14 cellular contexts compared by ENCODE assay signal in the genomic region with DNA sequence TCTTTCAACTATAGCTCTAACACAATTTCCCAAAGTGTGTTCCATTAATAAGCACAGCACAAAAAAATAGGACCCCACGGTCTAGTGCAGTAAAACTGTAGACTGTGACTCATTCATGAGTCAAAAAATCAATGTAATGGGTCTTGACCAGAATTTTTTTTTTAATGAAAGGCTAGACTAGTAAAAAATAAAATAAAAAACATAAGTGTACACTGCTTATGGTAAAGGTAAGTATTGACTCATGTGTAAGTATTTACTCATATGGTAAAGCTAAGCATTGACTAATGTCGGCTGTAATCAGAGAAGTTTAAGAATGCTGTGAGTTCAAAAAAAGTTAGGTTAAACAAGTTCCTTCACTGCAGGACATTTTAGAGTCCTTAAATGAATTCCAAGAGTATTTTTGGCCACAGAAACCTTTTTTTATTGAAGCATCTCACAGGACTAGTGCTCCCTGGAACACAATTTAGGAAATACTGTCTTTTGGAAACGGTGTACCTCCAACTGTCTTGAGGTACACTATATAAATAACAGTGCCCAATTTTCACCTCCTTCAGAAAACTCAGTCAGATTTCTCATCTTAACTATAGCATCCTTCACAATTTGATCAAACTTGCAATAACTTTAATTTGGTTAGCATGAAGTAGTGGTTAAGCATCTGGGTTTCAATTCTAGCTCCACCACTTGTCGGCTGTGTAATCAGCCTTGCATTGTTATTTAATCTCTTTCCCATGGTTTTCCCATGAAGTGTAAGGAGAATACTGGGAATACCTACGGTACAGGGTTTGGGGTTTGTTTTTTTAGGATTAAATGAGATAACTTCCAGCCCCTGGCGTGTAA. TPM values are rescaled to one million over a fixed set of nuclear protein-coding genes. Genes with fewer than 3 reads are reported as not detected.
DNase-seq lines count a peak whose midpoint lies in the region; ATAC-seq, FAIRE-seq and TF ChIP-seq lines count a peak whose summit lies in the region.
"Had no signal": no experiment of that assay in that cellular context is flagged by ENCODE, and none has a peak within 500 bp of the region (broad histone marks: within the 10 kb centered on the region; RNA-seq: fewer than 3 reads in every experiment).

No MANE protein-coding gene starts in this region.

- H3K79me2 ChIP-seq in astrocyte (ENCODE audit: insufficient read depth, low read length), result no peaks in the 10 kb centered on the region

- peak; percentile 13 for ATAC-seq in GM18858 (IDR thresholded peaks at IDR 0.05; ENCODE audit: unreplicated experiment)
- ATAC-seq in HG02938 (IDR thresholded peaks at IDR 0.05; ENCODE audit: unreplicated experiment), result peak; percentile 12
- no peak for ATAC-seq in naive thymus-derived CD4-positive, alpha-beta T cell
- ATAC-seq in HG03108 (IDR thresholded peaks at IDR 0.05; ENCODE audit: unreplicated experiment), result no peak

- no peak for DNase-seq in astrocyte (ENCODE audit: low read depth)
- DNase-seq in naive thymus-derived CD4-positive, alpha-beta T cell, result peak in 1 of 9 donors; percentile 2
- DNase-seq in effector memory CD4-positive, alpha-beta T cell, result no peak
- no peak for DNase-seq in BE2C
- no peak for DNase-seq in MCF 10A (ENCODE audit: unreplicated experiment)
- DNase-seq: GF-D8, spleen had no signal

- POLR2A ChIA-PET in naive thymus-derived CD4-positive, alpha-beta T cell (lab: Charles Lee), result interaction anchor here (0.6 kb wide), 1 partner anchor 11 kb away, joined by 3 read pairs; no protein-coding TSS in a partner anchor
- POLR2A ChIA-PET in MCF 10A (lab: Yijun Ruan, JAX), result interaction anchor here (0.6 to 1.3 kb wide), 4 partner anchors 43 to 206 kb away, joined by 3 to 6 read pairs (median 3); partner anchors contain the start of gene QSER1

- no peaks in the 10 kb centered on the region for H3K4me1 Mint-ChIP-seq in astrocyte (ENCODE audit: low read depth, unreplicated experiment)
- peaks cover 0 to 8% (median 5%) of the 10 kb centered on the region in 7 donors for H3K4me1 Mint-ChIP-seq in naive thymus-derived CD4-positive, alpha-beta T cell
- H3K4me1 Mint-ChIP-seq in MCF 10A (ENCODE audit: insufficient read depth, unreplicated experiment), result peaks cover 5% of the 10 kb centered on the region

- intact Hi-C loops in naive thymus-derived CD4-positive, alpha-beta T cell (cut with micrococcal nuclease), result loop anchor here (2.0 to 10.0 kb wide), 2 partner anchors 208 to 418 kb away; partner anchors contain the start of gene EIF3M (in 1 of the 2)
- intact Hi-C loops in MCF 10A (cut with micrococcal nuclease), result loop anchor here (5.0 kb wide), 2 partner anchors 40 to 210 kb away; partner anchors contain the start of gene EIF3M

- H3K4me1 ChIP-seq in astrocyte (ENCODE audit: insufficient read depth, low read length), result no peaks in the 10 kb centered on the region
- no peaks in the 10 kb centered on the region for H3K4me1 ChIP-seq in naive thymus-derived CD4-positive, alpha-beta T cell (ENCODE audit: control insufficient read depth in 2 of 2, insufficient read depth in 2 of 2, low read length in 2 of 2)
- H3K4me1 ChIP-seq in effector memory CD4-positive, alpha-beta T cell (ENCODE audit: control insufficient read depth, insufficient read depth, low read length, poor library complexity, severe bottlenecking), result no peaks in the 10 kb centered on the region
- no peaks in the 10 kb centered on the region for H3K4me1 ChIP-seq in BE2C

- no peak overlapping the region for H3K9ac ChIP-seq in astrocyte (ENCODE audit: low read length)

- BruUV-seq in MCF 10A (replicated peaks; lab: Mats Ljungman, UMichigan), result no TSS peak

- H3K27ac Mint-ChIP-seq in astrocyte (ENCODE audit: unreplicated experiment) (no peak overlapping the region), MCF 10A (ENCODE audit: low read depth, unreplicated experiment) (no peak overlapping the region)
- no peak overlapping the region for H3K27ac Mint-ChIP-seq in naive thymus-derived CD4-positive, alpha-beta T cell
- H3K27ac Mint-ChIP-seq: activated CD4-positive, alpha-beta memory T cell treated with anti-CD3 and anti-CD28 coated beads, Interleukin-2, amount 10 ng/mL, durations not matched to agents 7 days and 5 days had no signal

- H3K36me3 Mint-ChIP-seq in astrocyte (ENCODE audit: low read depth, unreplicated experiment), result no peaks in the 10 kb centered on the region
- no peaks in the 10 kb centered on the region for H3K36me3 Mint-ChIP-seq in naive thymus-derived CD4-positive, alpha-beta T cell
- H3K36me3 Mint-ChIP-seq in MCF 10A (ENCODE audit: insufficient read depth, unreplicated experiment), result no peaks in the 10 kb centered on the region

- no peak overlapping the region for H3K27ac ChIP-seq in astrocyte (ENCODE audit: low read depth, low read length)
- no peak overlapping the region for H3K27ac ChIP-seq in naive thymus-derived CD4-positive, alpha-beta T cell (ENCODE audit: low read depth, low read length)
- no peak overlapping the region for H3K27ac ChIP-seq in effector memory CD4-positive, alpha-beta T cell (ENCODE audit: insufficient read depth, low read length, poor library complexity, severe bottlenecking)
- H3K27ac ChIP-seq: spleen had no signal

- CTCF ChIA-PET in naive thymus-derived CD4-positive, alpha-beta T cell (lab: Charles Lee), result interaction anchor here (0.6 to 3.3 kb wide), 3 partner anchors 455 to 1157 kb away, joined by 3 to 18 read pairs (median 4); no protein-coding TSS in a partner anchor
- CTCF ChIA-PET in MCF 10A (lab: Yijun Ruan, JAX), result interaction anchor here (0.6 to 5.7 kb wide), 44 partner anchors 9 to 1685 kb away, joined by 3 to 60 read pairs (median 3); no protein-coding TSS in a partner anchor

- H3K9me3 ChIP-seq in astrocyte (ENCODE audit: insufficient read depth, low read depth, low read length), result no peaks in the 10 kb centered on the region
- no peaks in the 10 kb centered on the region for H3K9me3 ChIP-seq in naive thymus-derived CD4-positive, alpha-beta T cell (ENCODE audit: control insufficient read depth in 2 of 3, low read length in 3 of 3)
- H3K9me3 ChIP-seq in effector memory CD4-positive, alpha-beta T cell (ENCODE audit: control insufficient read depth, low read length), result no peaks in the 10 kb centered on the region
- H3K9me3 ChIP-seq in BE2C, result no peaks in the 10 kb centered on the region
- H3K9me3 ChIP-seq: MG63, spleen had no signal

- H3K36me3 ChIP-seq in astrocyte (ENCODE audit: insufficient read depth, low read length) (no peaks in the 10 kb centered on the region), BE2C (no peaks in the 10 kb centered on the region)
- H3K36me3 ChIP-seq in naive thymus-derived CD4-positive, alpha-beta T cell (ENCODE audit: control insufficient read depth in 2 of 3, insufficient read depth in 3 of 3, low read length in 3 of 3), result no peaks in the 10 kb centered on the region
- no peaks in the 10 kb centered on the region for H3K36me3 ChIP-seq in effector memory CD4-positive, alpha-beta T cell (ENCODE audit: control insufficient read depth, insufficient read depth, low read length)
- H3K36me3 ChIP-seq: MG63, spleen had no signal

- H2AFZ ChIP-seq in astrocyte (ENCODE audit: low read depth, low read length), result no peak overlapping the region

- H3K4me3 Mint-ChIP-seq in astrocyte (ENCODE audit: unreplicated experiment), result no peak overlapping the region
- peak overlapping the region in 6 of 10 donors; percentile 51 to 80 (median 62) for H3K4me3 Mint-ChIP-seq in naive thymus-derived CD4-positive, alpha-beta T cell
- H3K4me3 Mint-ChIP-seq in MCF 10A (ENCODE audit: unreplicated experiment), result no peak overlapping the region
- H3K4me3 Mint-ChIP-seq: activated CD4-positive, alpha-beta memory T cell treated with anti-CD3 and anti-CD28 coated beads, Interleukin-2, amount 10 ng/mL, durations not matched to agents 7 days and 5 days had no signal

- peaks cover 2% of the 10 kb centered on the region for H3K9me3 Mint-ChIP-seq in astrocyte (ENCODE audit: unreplicated experiment)
- no peaks in the 10 kb centered on the region for H3K9me3 Mint-ChIP-seq in naive thymus-derived CD4-positive, alpha-beta T cell
- no peaks in the 10 kb centered on the region for H3K9me3 Mint-ChIP-seq in MCF 10A (ENCODE audit: unreplicated experiment)
- H3K9me3 Mint-ChIP-seq: activated CD4-positive, alpha-beta memory T cell treated with anti-CD3 and anti-CD28 coated beads, Interleukin-2, amount 10 ng/mL, durations not matched to agents 7 days and 5 days had no signal

- no peak for TF ChIP-seq CTCF in astrocyte (IDR thresholded peaks at IDR 0.05; ENCODE audit: insufficient read depth, low read depth, low read length)
- no peak for TF ChIP-seq CTCF in BE2C (IDR thresholded peaks at IDR 0.05; ENCODE audit: low read depth, low read length)
- TF ChIP-seq CTCF in MCF 10A (IDR thresholded peaks at IDR 0.05; ENCODE audit: unreplicated experiment), result no peak

- H3K4me2 ChIP-seq in astrocyte (ENCODE audit: low read length), result peak overlapping the region; percentile 82

- no peaks in the 10 kb centered on the region for H4K20me1 ChIP-seq in astrocyte (ENCODE audit: insufficient read depth, low read length)

- H3K27me3 ChIP-seq in astrocyte (ENCODE audit: insufficient read depth, low read length) (no peaks in the 10 kb centered on the region), BE2C (peaks cover 7% of the 10 kb centered on the region; the same call in 1 of the 2 replicates)
- no peaks in the 10 kb centered on the region for H3K27me3 ChIP-seq in naive thymus-derived CD4-positive, alpha-beta T cell (ENCODE audit: control insufficient read depth in 2 of 2, insufficient read depth in 2 of 2, low read length in 2 of 2)
- peaks cover 3% of the 10 kb centered on the region for H3K27me3 ChIP-seq in effector memory CD4-positive, alpha-beta T cell (replicated peaks; ENCODE audit: control insufficient read depth, insufficient read depth, low read length, poor library complexity, severe bottlenecking)
- H3K27me3 ChIP-seq: spleen had no signal

- H3K27me3 Mint-ChIP-seq in astrocyte (ENCODE audit: low read depth, unreplicated experiment), result peaks cover 3% of the 10 kb centered on the region
- peaks cover 4 to 34% (median 11%) of the 10 kb centered on the region in 5 donors for H3K27me3 Mint-ChIP-seq in naive thymus-derived CD4-positive, alpha-beta T cell
- no peaks in the 10 kb centered on the region for H3K27me3 Mint-ChIP-seq in MCF 10A (ENCODE audit: insufficient read depth, unreplicated experiment)

- peak overlapping the region; percentile 18 for H3K4me3 ChIP-seq in astrocyte (ENCODE audit: insufficient read depth, low read depth, low read length)
- H3K4me3 ChIP-seq in naive thymus-derived CD4-positive, alpha-beta T cell (ENCODE audit: low read length), result no peak overlapping the region
- H3K4me3 ChIP-seq in effector memory CD4-positive, alpha-beta T cell (ENCODE audit: insufficient read depth, low read depth, low read length, poor library complexity, severe bottlenecking), result no peak overlapping the region
- no peak overlapping the region for H3K4me3 ChIP-seq in BE2C (ENCODE audit: low read depth, low read length)
- H3K4me3 ChIP-seq: MG63 had no signal

- FAIRE-seq in astrocyte (lab: Jason Lieb, UNC), result no peak

RNA-seq across cellular contexts. Expression of gene CCDC73, which starts 2.1 kb away (rescaled TPM):
- not detected in 2 replicates for total RNA-seq in astrocyte
- not detected for total RNA-seq in naive thymus-derived CD4-positive, alpha-beta T cell
- not detected for polyA plus RNA-seq in naive thymus-derived CD4-positive, alpha-beta T cell
- polyA plus RNA-seq in BE2C (2012; ENCODE audit: insufficient read depth, insufficient read length, low read depth), result not detected
- 0.09 and 0.17 TPM in 2 replicates for total RNA-seq in MCF 10A (2022)
- total RNA-seq: activated CD4-positive, alpha-beta memory T cell treated with anti-CD3 and anti-CD28 coated beads, Interleukin-2, amount 10 ng/mL, durations not matched to agents 7 days and 5 days; cardiac septum; H1 had no signal
- polyA plus RNA-seq: H1 had no signal

RNA-seq across cellular contexts. Expression of gene PRRG4, which starts 37.4 kb away (rescaled TPM):
- total RNA-seq in astrocyte (0.14 and 0.45 TPM in 2 replicates), MCF 10A (2022) (1.1 and 1.2 TPM in 2 replicates)
- total RNA-seq in naive thymus-derived CD4-positive, alpha-beta T cell, result 1 to 10 TPM in 1 of 5 experiments, under 1 TPM in 2, not detected in 2; 0.11 to 2.3 (median 0.48) TPM
- polyA plus RNA-seq in naive thymus-derived CD4-positive, alpha-beta T cell, result not detected
- not detected for polyA plus RNA-seq in BE2C (2012; ENCODE audit: insufficient read depth, insufficient read length, low read depth)

Comparison
In these comparisons a context has a peak if more than half of its experiments do, and no peak if none do; other contexts are left out.
1. ATAC-seq: peak in GM18858 (single experiment) and HG02938 (single experiment); none in naive thymus-derived CD4-positive, alpha-beta T cell (single experiment) and HG03108 (single experiment).
2. H3K4me3 Mint-ChIP-seq: peak in naive thymus-derived CD4-positive, alpha-beta T cell (6 of 10); none in astrocyte (single experiment) and MCF 10A (single experiment).